ENCODE assay signal across 11 cellular contexts in the genomic region with DNA sequence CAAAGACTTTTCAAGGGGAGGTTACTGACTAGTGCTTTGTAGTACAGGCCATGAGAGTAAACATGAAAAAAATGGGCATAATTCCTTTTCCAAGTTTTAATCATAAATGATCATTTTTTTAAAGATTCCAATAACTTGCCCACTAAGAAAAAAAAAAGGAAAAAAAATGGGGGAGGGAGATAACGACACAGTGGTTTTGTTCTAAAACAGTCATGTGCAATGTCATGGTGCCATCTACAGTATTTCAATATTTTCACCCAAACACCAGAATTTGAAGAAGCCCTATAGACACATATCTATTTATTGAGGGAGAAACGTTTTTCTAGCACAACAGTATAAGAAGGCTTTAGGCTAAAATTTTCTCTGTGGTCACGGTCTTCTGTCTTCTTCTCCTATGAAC.
DNase-seq lines count a peak whose midpoint lies in the region; ATAC-seq and TF ChIP-seq lines count a peak whose summit lies in the region.
"Had no signal": no experiment of that assay in that cellular context is flagged by ENCODE, and none has a peak within 500 bp of the region (broad histone marks: within the 10 kb centered on the region; RNA-seq: fewer than 3 reads in every experiment).

No MANE protein-coding gene starts in this region.

- peak; percentile 75 for DNase-seq in EH (ENCODE audit: low read depth)
- DNase-seq in NCI-H2171 treated with DMSO at 0.1 percent for 48 hours (lab: John Stamatoyannopoulos, UW): peak; percentile 23
- peak; percentile 49 to 55 for DNase-seq in dermis microvascular lymphatic vessel endothelial cell (ENCODE audit: low read depth in 2 of 2)
- DNase-seq in GM20000 (ENCODE audit: low spot score): no peak
- no peak for DNase-seq in SKM-1 treated with dmso at 0.1 percent for 144 hours (lab: John Stamatoyannopoulos, UW; ENCODE audit: unreplicated experiment)
- DNase-seq: activated CD8-positive, alpha-beta memory T cell treated with anti-CD3 and anti-CD28 coated beads, Interleukin-2, amount 50 U/mL, for 4 hours; NCI-H345; ovary had no signal

- no peak overlapping the region for H2AFZ ChIP-seq in neural cell (ENCODE audit: low read depth, low read length)

- H3K36me3 ChIP-seq in neural cell (ENCODE audit: insufficient read depth, low read length): no peaks in the 10 kb centered on the region
- H3K36me3 ChIP-seq: ovary had no signal

- TF ChIP-seq EP300 in neural cell (conservative IDR thresholded peaks at IDR 0.05; ENCODE audit: poor library complexity, severe bottlenecking): no peak

- no peaks in the 10 kb centered on the region for H3K9me3 ChIP-seq in neural cell (ENCODE audit: low read length)
- H3K9me3 ChIP-seq: ovary had no signal

- H3K4me2 ChIP-seq in neural cell (ENCODE audit: low read length): no peak overlapping the region

- H3K27ac ChIP-seq in neural cell (ENCODE audit: low read length): no peak overlapping the region
- H3K27ac ChIP-seq: ovary had no signal

- H3K9ac ChIP-seq in neural cell (ENCODE audit: low read length): no peak overlapping the region

- no peak for TF ChIP-seq CTCF in neural cell (IDR thresholded peaks at IDR 0.05; ENCODE audit: poor library complexity, severe bottlenecking)
- no peak for TF ChIP-seq CTCF in GM20000 (IDR thresholded peaks at IDR 0.05; ENCODE audit: extremely low read depth, missing control alignments)

- H3F3A ChIP-seq in neural cell (ENCODE audit: insufficient read depth, low read length, poor library complexity, severe bottlenecking): no peaks in the 10 kb centered on the region

- no peaks in the 10 kb centered on the region for H3K79me2 ChIP-seq in neural cell (replicated peaks; ENCODE audit: insufficient read depth, low read length)

- no peaks in the 10 kb centered on the region for H3K27me3 ChIP-seq in neural cell (ENCODE audit: insufficient read depth, low read depth, low read length)
- H3K27me3 ChIP-seq: ovary had no signal

- peak; percentile 26 for TF ChIP-seq RAD21 in neural cell (conservative IDR thresholded peaks at IDR 0.05)

- no peaks in the 10 kb centered on the region for H4K20me1 ChIP-seq in neural cell (ENCODE audit: insufficient read depth)

- ATAC-seq in HG02938 (IDR thresholded peaks at IDR 0.05; ENCODE audit: unreplicated experiment) (no peak), GM19328 (IDR thresholded peaks at IDR 0.05; ENCODE audit: unreplicated experiment) (no peak)

- H3K4me3 ChIP-seq in neural cell (ENCODE audit: low read length): no peak overlapping the region
- H3K4me3 ChIP-seq: ovary had no signal

- H3K9me2 ChIP-seq in neural cell (ENCODE audit: insufficient read depth, low read length): no peaks in the 10 kb centered on the region

TF ChIP-seq in neural cell, 6 proteins besides CTCF, POLR2A, EP300 and RAD21:
- TF ChIP-seq TAF1 (IDR thresholded peaks at IDR 0.05; ENCODE audit: low read depth) (no peak), EZH2 (IDR thresholded peaks at IDR 0.05; ENCODE audit: borderline replicate concordance, insufficient read depth, low read length, poor library complexity, severe bottlenecking) (no peak), REST (IDR thresholded peaks at IDR 0.05; ENCODE audit: borderline replicate concordance) (no peak), SMC3 (conservative IDR thresholded peaks at IDR 0.05; ENCODE audit: poor library complexity) (no peak), MXI1 (conservative IDR thresholded peaks at IDR 0.05; ENCODE audit: poor library complexity, severe bottlenecking) (no peak), POLR2AphosphoS5 (IDR thresholded peaks at IDR 0.05) (no peak)

Comparison
In these comparisons a context has a peak if more than half of its experiments do, and no peak if none do; other contexts are left out.
1. DNase-seq: peak in EH (single experiment), NCI-H2171 treated with DMSO at 0.1 percent for 48 hours (single experiment) and dermis microvascular lymphatic vessel endothelial cell (2 of 2); none in GM20000 (single experiment) and SKM-1 treated with dmso at 0.1 percent for 144 hours (single experiment).